Comparison of ENCODE assay signal across 12 cellular contexts in genomic region chr4:27278615-27279014, GRCh38.
DNase-seq lines count a peak whose midpoint lies in the region; ATAC-seq, FAIRE-seq and TF ChIP-seq lines count a peak whose summit lies in the region.
"Had no signal": no experiment of that assay in that cellular context is flagged by ENCODE, and none has a peak within 500 bp of the region (broad histone marks: within the 10 kb centered on the region; RNA-seq: fewer than 3 reads in every experiment).

No MANE protein-coding gene starts in this region.

- ATAC-seq in heart right ventricle = no peak

- H3K36me3 ChIP-seq in heart right ventricle = no peaks in the 10 kb centered on the region
- H3K36me3 ChIP-seq: suprapubic skin had no signal

- H3K4me1 ChIP-seq in heart right ventricle = no peaks in the 10 kb centered on the region
- H3K4me1 ChIP-seq: suprapubic skin had no signal

- H3K4me3 ChIP-seq in heart right ventricle = no peak overlapping the region
- H3K4me3 ChIP-seq: suprapubic skin had no signal

- no peak for FAIRE-seq in RCC 7860 (lab: Jason Lieb, UNC)
- FAIRE-seq: endometrium had no signal

- H3K27me3 ChIP-seq in heart right ventricle = peaks cover 0 to 8% (median 0%) of the 10 kb centered on the region in 7 donors
- H3K27me3 ChIP-seq: suprapubic skin had no signal

- 47 to 49% methylated on average over 4 of the region's 4 CpGs for WGBS in heart right ventricle, 2 donors

- H3K27ac ChIP-seq in VCaP = peak overlapping the region; percentile 78
- H3K27ac ChIP-seq in heart right ventricle = no peak overlapping the region
- H3K27ac ChIP-seq: suprapubic skin had no signal

- peak; percentile 13 for DNase-seq in AG20443 (ENCODE audit: low spot score)
- DNase-seq in HK-2 (ENCODE audit: unreplicated experiment) = peak; percentile 32
- peak; percentile 16 for DNase-seq in kidney tubule cell (ENCODE audit: low spot score)
- no peak for DNase-seq in RCC 7860 (ENCODE audit: low spot score)
- DNase-seq in activated CD8-positive, alpha-beta memory T cell treated with anti-CD3 and anti-CD28 coated beads, Interleukin-2, amount 50 U/mL, for 4 hours = no peak
- DNase-seq in heart right ventricle = no peak
- no peak for DNase-seq in GDM1 (lab: John Stamatoyannopoulos, UW)
- DNase-seq: activated effector memory CD4-positive, alpha-beta T cell treated with anti-CD3 and anti-CD28 coated beads, Interleukin-2, amount 50 U/mL, for 16 hours; NCI-H1436 treated with DMSO at 0.1 percent for 48 hours had no signal

- intact Hi-C loops in heart right ventricle (cut with DNase I) = no loop called here

- H3K9me3 ChIP-seq in heart right ventricle = peaks cover 0 to 3% (median 0%) of the 10 kb centered on the region in 11 donors
- H3K9me3 ChIP-seq: suprapubic skin had no signal

- TF ChIP-seq CTCF in VCaP (conservative IDR thresholded peaks at IDR 0.05) (no peak), heart right ventricle (IDR thresholded peaks at IDR 0.05) (no peak)

Comparison
In these comparisons a context has a peak if more than half of its experiments do, and no peak if none do; other contexts are left out.
1. DNase-seq: peak in AG20443 (single experiment), HK-2 (single experiment) and kidney tubule cell (single experiment); none in RCC 7860 (single experiment), activated CD8-positive, alpha-beta memory T cell treated with anti-CD3 and anti-CD28 coated beads, Interleukin-2, amount 50 U/mL, for 4 hours (single experiment), heart right ventricle (0 of 2) and GDM1 (single experiment).